In genomic region chr14:90556050-90556477, GRCh38 we compare ENCODE assay signal across 11 cellular contexts.
DNase-seq lines count a peak whose midpoint lies in the region; ATAC-seq and TF ChIP-seq lines count a peak whose summit lies in the region.
"Had no signal": no experiment of that assay in that cellular context is flagged by ENCODE, and none has a peak within 500 bp of the region (broad histone marks: within the 10 kb centered on the region; RNA-seq: fewer than 3 reads in every experiment).

No MANE protein-coding gene starts in this region.

- no peaks in the 10 kb centered on the region for H3K27me3 Mint-ChIP-seq in neural crest cell (ENCODE audit: low read depth)

- H3K27ac Mint-ChIP-seq in neural crest cell (ENCODE audit: unreplicated experiment), result peak overlapping the region; percentile 72

- peaks cover 3% of the 10 kb centered on the region for H3K4me1 ChIP-seq in prostate gland (replicated peaks)

- DNase-seq in C1 segment of cervical spinal cord (lab: John Stamatoyannopoulos, UW), result peak in 9 of 14 donors; percentile 38 to 88 (median 56)
- peak; percentile 32 for DNase-seq in amniotic epithelial cell (ENCODE audit: low read depth)
- DNase-seq in left cardiac atrium, result peak; percentile 52
- DNase-seq in neural crest cell (ENCODE audit: low read depth, low spot score), result peak; percentile 52
- DNase-seq in H4 (ENCODE audit: low spot score), result no peak
- no peak for DNase-seq in NAMALWA (ENCODE audit: low spot score)
- no peak for DNase-seq in prostate gland (ENCODE audit: low spot score)
- DNase-seq: activated CD4-positive, CD25-positive, alpha-beta regulatory T cell; PC-9 had no signal

- no peaks in the 10 kb centered on the region for H3K27me3 ChIP-seq in prostate gland (replicated peaks; ENCODE audit: insufficient read depth)

- intact Hi-C loops in left cardiac atrium (cut with DNase I), result no loop called here
- intact Hi-C loops in prostate gland (cut with DNase I), result no loop called here

- no peaks in the 10 kb centered on the region for H3K36me3 ChIP-seq in prostate gland

- no peaks in the 10 kb centered on the region for H3K9me3 Mint-ChIP-seq in neural crest cell
- H3K9me3 Mint-ChIP-seq: activated naive CD4-positive, alpha-beta T cell treated with anti-CD3 and anti-CD28 coated beads, Interleukin-2, amount 50 U/mL, for 72 hours had no signal

- H3K27ac ChIP-seq in prostate gland, result no peak overlapping the region
- H3K27ac ChIP-seq: PC-9 had no signal

- H3K4me3 ChIP-seq in prostate gland, result no peak overlapping the region
- H3K4me3 ChIP-seq: PC-9 had no signal

- WGBS in prostate gland, result 45% methylated on average over 14 of the region's 15 CpGs

- ATAC-seq in left cardiac atrium (peak; percentile 48 to 54), GM19397 (IDR thresholded peaks at IDR 0.05; ENCODE audit: unreplicated experiment) (no peak)
- ATAC-seq: activated naive CD4-positive, alpha-beta T cell treated with anti-CD3 and anti-CD28 coated beads, Interleukin-2, amount 50 U/mL, for 72 hours had no signal

- TF ChIP-seq CTCF in neural crest cell (conservative IDR thresholded peaks at IDR 0.05) (no peak), prostate gland (IDR thresholded peaks at IDR 0.05) (no peak)

- TF ChIP-seq POLR2A in prostate gland (IDR thresholded peaks at IDR 0.05), result no peak

- H3K36me3 Mint-ChIP-seq in neural crest cell (ENCODE audit: low read depth), result no peaks in the 10 kb centered on the region
- H3K36me3 Mint-ChIP-seq: activated naive CD4-positive, alpha-beta T cell treated with anti-CD3 and anti-CD28 coated beads, Interleukin-2, amount 50 U/mL, for 72 hours had no signal

- peak overlapping the region; percentile 67 for H3K4me3 Mint-ChIP-seq in neural crest cell

- peaks cover 26% of the 10 kb centered on the region for H3K4me1 Mint-ChIP-seq in neural crest cell

- no peaks in the 10 kb centered on the region for H3K9me3 ChIP-seq in prostate gland

Comparison
In these comparisons a context has a peak if more than half of its experiments do, and no peak if none do; other contexts are left out.
1. DNase-seq: peak in C1 segment of cervical spinal cord (9 of 14), amniotic epithelial cell (single experiment), left cardiac atrium (single experiment) and neural crest cell (single experiment); none in H4 (single experiment), NAMALWA (single experiment) and prostate gland (single experiment).